In the genomic region with DNA sequence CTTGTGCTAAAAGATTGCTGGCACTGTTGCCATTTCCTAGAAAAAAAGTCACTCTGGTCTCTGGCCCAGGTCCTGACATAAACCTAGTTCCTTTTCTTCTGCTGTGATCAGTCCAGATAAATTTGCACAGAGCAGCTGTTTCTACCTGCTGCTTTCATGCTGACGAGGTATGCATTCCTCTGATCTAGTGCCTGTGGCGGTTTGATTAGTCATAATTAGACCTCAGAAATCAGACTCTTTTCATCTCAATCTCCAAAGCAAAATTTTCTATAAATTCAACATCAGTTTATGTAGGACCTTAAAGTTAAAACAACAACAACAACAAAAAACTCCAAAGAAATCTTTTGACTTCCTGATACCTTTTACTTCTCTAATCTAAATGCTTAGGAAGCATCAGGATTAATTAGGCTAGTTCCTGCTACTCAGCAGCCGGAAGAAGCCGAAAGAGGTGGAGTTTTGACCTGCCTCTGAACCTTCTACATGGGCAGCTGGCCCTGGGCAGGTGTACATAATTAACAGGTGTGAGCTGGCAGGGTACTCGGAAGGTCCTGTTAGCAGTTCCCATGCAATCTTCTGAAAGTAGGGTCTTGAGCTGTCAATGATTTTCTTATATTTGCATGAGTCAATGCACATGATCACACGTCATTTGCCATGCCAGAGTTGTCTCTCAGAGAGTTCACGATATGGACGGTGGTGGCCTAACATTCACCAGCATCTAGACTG, we compare ENCODE assay signal across 1 cellular context.
A peak's percentile ranks its signal among the peaks of the same experiment; 100 is the strongest.
TF ChIP-seq lines count a peak whose summit lies in the region.

No MANE protein-coding gene starts in this region.

TF ChIP-seq in GM12878, 131 proteins besides CTCF, POLR2A, EP300 and RAD21 (continued from another document):
- TF ChIP-seq, protein P1, sequence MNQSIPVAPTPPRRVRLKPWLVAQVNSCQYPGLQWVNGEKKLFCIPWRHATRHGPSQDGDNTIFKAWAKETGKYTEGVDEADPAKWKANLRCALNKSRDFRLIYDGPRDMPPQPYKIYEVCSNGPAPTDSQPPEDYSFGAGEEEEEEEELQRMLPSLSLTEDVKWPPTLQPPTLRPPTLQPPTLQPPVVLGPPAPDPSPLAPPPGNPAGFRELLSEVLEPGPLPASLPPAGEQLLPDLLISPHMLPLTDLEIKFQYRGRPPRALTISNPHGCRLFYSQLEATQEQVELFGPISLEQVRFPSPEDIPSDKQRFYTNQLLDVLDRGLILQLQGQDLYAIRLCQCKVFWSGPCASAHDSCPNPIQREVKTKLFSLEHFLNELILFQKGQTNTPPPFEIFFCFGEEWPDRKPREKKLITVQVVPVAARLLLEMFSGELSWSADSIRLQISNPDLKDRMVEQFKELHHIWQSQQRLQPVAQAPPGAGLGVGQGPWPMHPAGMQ (IDR thresholded peaks at IDR 0.05; ENCODE audit: borderline replicate concordance) = no peak
- TF ChIP-seq IKZF1 (conservative IDR thresholded peaks at IDR 0.05) (peak; percentile 49), MXI1 (IDR thresholded peaks at IDR 0.05; ENCODE audit: low read depth, low read length) (no peak), ELK1 (IDR thresholded peaks at IDR 0.05; ENCODE audit: low read depth, low read length) (no peak), EED (IDR thresholded peaks at IDR 0.05; ENCODE audit: low read depth) (peak; percentile 71), SMAD1 (IDR thresholded peaks at IDR 0.05; ENCODE audit: low read depth, partially characterized antibody) (no peak), LARP7 (IDR thresholded peaks at IDR 0.05) (no peak), NFXL1 (IDR thresholded peaks at IDR 0.05; ENCODE audit: borderline replicate concordance) (no peak), FOXK2 (IDR thresholded peaks at IDR 0.05) (no peak), PML (IDR thresholded peaks at IDR 0.05; ENCODE audit: low read length) (0 out of 2 replicates have a peak, but pooled peaks have one; percentile 44), EZH2 (IDR thresholded peaks at IDR 0.05; ENCODE audit: borderline replicate concordance, control insufficient read depth, low read depth, low read length) (no peak), FOXM1 (IDR thresholded peaks at IDR 0.05; ENCODE audit: low read depth, low read length) (peak; percentile 83), RELA (IDR thresholded peaks at IDR 0.05; ENCODE audit: borderline replicate concordance, partially characterized antibody) (no peak), SPI1 (IDR thresholded peaks at IDR 0.05; ENCODE audit: borderline replicate concordance, insufficient read depth, low read depth, low read length) (0 out of 2 replicates have a peak, but pooled peaks have one; percentile 21), TARDBP (IDR thresholded peaks at IDR 0.05; ENCODE audit: borderline replicate concordance) (peak; percentile 63; the same call in 1 of the 2 replicates), ZBED1 (IDR thresholded peaks at IDR 0.05; ENCODE audit: borderline replicate concordance) (peak; percentile 45; the same call in 1 of the 2 replicates), FOS (IDR thresholded peaks at IDR 0.05; ENCODE audit: borderline replicate concordance, extremely low read depth, insufficient read length) (no peak), RUNX3 (IDR thresholded peaks at IDR 0.05; ENCODE audit: low read length) (peak; percentile 98), ZNF207 (IDR thresholded peaks at IDR 0.05; ENCODE audit: borderline replicate concordance) (no peak), ESRRA (IDR thresholded peaks at IDR 0.05; ENCODE audit: low read length) (no peak), WRNIP1 (IDR thresholded peaks at IDR 0.05; ENCODE audit: borderline replicate concordance, low read depth, low read length) (no peak), CREB1 (IDR thresholded peaks at IDR 0.05; ENCODE audit: low read depth) (peak; percentile 55; the same call in 1 of the 2 replicates), MYB (IDR thresholded peaks at IDR 0.05; ENCODE audit: borderline replicate concordance, low read depth, low read length) (no peak), ZNF274 (IDR thresholded peaks at IDR 0.05; ENCODE audit: insufficient read depth, insufficient read length) (no peak), BCL11A (IDR thresholded peaks at IDR 0.05; ENCODE audit: low read depth, low read length) (peak; percentile 60; the same call in 1 of the 2 replicates), DPF2 (IDR thresholded peaks at IDR 0.05) (peak; percentile 76), ATF7 (IDR thresholded peaks at IDR 0.05; ENCODE audit: low read depth) (peak; percentile 20; the same call in 1 of the 2 replicates)
- TF ChIP-seq, protein P2, sequence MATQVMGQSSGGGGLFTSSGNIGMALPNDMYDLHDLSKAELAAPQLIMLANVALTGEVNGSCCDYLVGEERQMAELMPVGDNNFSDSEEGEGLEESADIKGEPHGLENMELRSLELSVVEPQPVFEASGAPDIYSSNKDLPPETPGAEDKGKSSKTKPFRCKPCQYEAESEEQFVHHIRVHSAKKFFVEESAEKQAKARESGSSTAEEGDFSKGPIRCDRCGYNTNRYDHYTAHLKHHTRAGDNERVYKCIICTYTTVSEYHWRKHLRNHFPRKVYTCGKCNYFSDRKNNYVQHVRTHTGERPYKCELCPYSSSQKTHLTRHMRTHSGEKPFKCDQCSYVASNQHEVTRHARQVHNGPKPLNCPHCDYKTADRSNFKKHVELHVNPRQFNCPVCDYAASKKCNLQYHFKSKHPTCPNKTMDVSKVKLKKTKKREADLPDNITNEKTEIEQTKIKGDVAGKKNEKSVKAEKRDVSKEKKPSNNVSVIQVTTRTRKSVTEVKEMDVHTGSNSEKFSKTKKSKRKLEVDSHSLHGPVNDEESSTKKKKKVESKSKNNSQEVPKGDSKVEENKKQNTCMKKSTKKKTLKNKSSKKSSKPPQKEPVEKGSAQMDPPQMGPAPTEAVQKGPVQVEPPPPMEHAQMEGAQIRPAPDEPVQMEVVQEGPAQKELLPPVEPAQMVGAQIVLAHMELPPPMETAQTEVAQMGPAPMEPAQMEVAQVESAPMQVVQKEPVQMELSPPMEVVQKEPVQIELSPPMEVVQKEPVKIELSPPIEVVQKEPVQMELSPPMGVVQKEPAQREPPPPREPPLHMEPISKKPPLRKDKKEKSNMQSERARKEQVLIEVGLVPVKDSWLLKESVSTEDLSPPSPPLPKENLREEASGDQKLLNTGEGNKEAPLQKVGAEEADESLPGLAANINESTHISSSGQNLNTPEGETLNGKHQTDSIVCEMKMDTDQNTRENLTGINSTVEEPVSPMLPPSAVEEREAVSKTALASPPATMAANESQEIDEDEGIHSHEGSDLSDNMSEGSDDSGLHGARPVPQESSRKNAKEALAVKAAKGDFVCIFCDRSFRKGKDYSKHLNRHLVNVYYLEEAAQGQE (IDR thresholded peaks at IDR 0.05; ENCODE audit: low read depth, low read length) = peak; percentile 83
- TF ChIP-seq, protein P3, sequence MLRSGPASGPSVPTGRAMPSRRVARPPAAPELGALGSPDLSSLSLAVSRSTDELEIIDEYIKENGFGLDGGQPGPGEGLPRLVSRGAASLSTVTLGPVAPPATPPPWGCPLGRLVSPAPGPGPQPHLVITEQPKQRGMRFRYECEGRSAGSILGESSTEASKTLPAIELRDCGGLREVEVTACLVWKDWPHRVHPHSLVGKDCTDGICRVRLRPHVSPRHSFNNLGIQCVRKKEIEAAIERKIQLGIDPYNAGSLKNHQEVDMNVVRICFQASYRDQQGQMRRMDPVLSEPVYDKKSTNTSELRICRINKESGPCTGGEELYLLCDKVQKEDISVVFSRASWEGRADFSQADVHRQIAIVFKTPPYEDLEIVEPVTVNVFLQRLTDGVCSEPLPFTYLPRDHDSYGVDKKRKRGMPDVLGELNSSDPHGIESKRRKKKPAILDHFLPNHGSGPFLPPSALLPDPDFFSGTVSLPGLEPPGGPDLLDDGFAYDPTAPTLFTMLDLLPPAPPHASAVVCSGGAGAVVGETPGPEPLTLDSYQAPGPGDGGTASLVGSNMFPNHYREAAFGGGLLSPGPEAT (IDR thresholded peaks at IDR 0.05; ENCODE audit: low read depth) = no peak
- TF ChIP-seq, protein P4, sequence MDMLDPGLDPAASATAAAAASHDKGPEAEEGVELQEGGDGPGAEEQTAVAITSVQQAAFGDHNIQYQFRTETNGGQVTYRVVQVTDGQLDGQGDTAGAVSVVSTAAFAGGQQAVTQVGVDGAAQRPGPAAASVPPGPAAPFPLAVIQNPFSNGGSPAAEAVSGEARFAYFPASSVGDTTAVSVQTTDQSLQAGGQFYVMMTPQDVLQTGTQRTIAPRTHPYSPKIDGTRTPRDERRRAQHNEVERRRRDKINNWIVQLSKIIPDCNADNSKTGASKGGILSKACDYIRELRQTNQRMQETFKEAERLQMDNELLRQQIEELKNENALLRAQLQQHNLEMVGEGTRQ (IDR thresholded peaks at IDR 0.05; ENCODE audit: borderline replicate concordance, low read depth, low read length) = no peak
- TF ChIP-seq, protein P5, sequence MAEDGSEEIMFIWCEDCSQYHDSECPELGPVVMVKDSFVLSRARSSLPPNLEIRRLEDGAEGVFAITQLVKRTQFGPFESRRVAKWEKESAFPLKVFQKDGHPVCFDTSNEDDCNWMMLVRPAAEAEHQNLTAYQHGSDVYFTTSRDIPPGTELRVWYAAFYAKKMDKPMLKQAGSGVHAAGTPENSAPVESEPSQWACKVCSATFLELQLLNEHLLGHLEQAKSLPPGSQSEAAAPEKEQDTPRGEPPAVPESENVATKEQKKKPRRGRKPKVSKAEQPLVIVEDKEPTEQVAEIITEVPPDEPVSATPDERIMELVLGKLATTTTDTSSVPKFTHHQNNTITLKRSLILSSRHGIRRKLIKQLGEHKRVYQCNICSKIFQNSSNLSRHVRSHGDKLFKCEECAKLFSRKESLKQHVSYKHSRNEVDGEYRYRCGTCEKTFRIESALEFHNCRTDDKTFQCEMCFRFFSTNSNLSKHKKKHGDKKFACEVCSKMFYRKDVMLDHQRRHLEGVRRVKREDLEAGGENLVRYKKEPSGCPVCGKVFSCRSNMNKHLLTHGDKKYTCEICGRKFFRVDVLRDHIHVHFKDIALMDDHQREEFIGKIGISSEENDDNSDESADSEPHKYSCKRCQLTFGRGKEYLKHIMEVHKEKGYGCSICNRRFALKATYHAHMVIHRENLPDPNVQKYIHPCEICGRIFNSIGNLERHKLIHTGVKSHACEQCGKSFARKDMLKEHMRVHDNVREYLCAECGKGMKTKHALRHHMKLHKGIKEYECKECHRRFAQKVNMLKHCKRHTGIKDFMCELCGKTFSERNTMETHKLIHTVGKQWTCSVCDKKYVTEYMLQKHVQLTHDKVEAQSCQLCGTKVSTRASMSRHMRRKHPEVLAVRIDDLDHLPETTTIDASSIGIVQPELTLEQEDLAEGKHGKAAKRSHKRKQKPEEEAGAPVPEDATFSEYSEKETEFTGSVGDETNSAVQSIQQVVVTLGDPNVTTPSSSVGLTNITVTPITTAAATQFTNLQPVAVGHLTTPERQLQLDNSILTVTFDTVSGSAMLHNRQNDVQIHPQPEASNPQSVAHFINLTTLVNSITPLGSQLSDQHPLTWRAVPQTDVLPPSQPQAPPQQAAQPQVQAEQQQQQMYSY (CRISPR knock-in tag; IDR thresholded peaks at IDR 0.05) = no peak
